Comparison of ENCODE assay signal across 1 cellular context in the genomic region with DNA sequence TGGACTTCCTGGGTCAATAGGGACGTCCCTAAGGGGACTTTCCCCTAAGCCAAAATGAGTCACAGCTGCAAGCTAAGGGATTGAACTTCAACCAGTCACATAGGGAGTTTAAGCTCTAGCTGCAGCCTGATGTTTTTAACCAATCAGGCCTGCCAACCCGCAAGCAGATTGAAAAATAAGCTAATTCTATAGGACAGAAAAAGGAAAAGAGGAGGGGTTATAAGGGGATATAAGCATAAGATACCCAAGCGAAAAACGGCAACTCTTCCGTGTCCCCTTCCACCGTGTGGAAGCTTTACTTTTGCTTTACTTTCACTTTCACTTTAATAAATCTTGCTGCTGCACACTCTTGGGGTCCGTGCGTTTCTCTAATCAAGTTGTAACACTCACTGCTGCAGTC.
TF ChIP-seq lines count a peak whose summit lies in the region.

No MANE protein-coding gene starts in this region.

TF ChIP-seq in HepG2, 621 proteins besides CTCF, POLR2A, EP300 and RAD21:
- TF ChIP-seq, protein P1, sequence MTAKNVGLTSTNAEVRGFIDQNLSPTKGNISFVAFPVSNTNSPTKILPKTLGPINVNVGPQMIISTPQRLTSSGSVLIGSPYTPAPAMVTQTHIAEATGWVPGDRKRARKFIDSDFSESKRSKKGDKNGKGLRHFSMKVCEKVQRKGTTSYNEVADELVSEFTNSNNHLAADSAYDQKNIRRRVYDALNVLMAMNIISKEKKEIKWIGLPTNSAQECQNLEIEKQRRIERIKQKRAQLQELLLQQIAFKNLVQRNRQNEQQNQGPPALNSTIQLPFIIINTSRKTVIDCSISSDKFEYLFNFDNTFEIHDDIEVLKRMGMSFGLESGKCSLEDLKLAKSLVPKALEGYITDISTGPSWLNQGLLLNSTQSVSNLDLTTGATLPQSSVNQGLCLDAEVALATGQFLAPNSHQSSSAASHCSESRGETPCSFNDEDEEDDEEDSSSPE (CRISPR knock-in tag; IDR thresholded peaks at IDR 0.05) = no peak
- TF ChIP-seq POGZ (CRISPR knock-in tag; IDR thresholded peaks at IDR 0.05) (peak; percentile 35; the same call in 1 of the 2 replicates), DRAP1 (CRISPR knock-in tag; IDR thresholded peaks at IDR 0.05) (peak; percentile 56), RXRB (CRISPR knock-in tag; IDR thresholded peaks at IDR 0.05; ENCODE audit: borderline replicate concordance) (0 out of 2 replicates have a peak, but pooled peaks have one; percentile 16), KMT2B (CRISPR knock-in tag; IDR thresholded peaks at IDR 0.05) (peak; percentile 46; the same call in 1 of the 2 replicates), HOMEZ (CRISPR knock-in tag; IDR thresholded peaks at IDR 0.05; ENCODE audit: low read depth) (peak; percentile 78; the same call in 1 of the 2 replicates), KMT2A (CRISPR knock-in tag; IDR thresholded peaks at IDR 0.05) (0 out of 2 replicates have a peak, but pooled peaks have one; percentile 28), FOSL2 (CRISPR knock-in tag; IDR thresholded peaks at IDR 0.05) (peak; percentile 83), THAP11 (CRISPR knock-in tag; IDR thresholded peaks at IDR 0.05) (0 out of 2 replicates have a peak, but pooled peaks have one; percentile 39), REST (IDR thresholded peaks at IDR 0.05; ENCODE audit: borderline replicate concordance in 1 of 2, low read depth in 1 of 2, low read length in 2 of 2) (no peak), CREM (IDR thresholded peaks at IDR 0.05) (0 out of 2 replicates have a peak, but pooled peaks have one; percentile 12), CREM (CRISPR knock-in tag; IDR thresholded peaks at IDR 0.05) (no peak), ZNF562 (CRISPR knock-in tag; IDR thresholded peaks at IDR 0.05; ENCODE audit: borderline replicate concordance) (no peak), HNF4A (CRISPR knock-in tag; IDR thresholded peaks at IDR 0.05) (peak; percentile 20; the same call in 1 of the 2 replicates), KLF16 (CRISPR knock-in tag; IDR thresholded peaks at IDR 0.05) (peak in 1 of 2 experiments; percentile 29; a peak in 1 of 4 replicates), FOXK1 (CRISPR knock-in tag; IDR thresholded peaks at IDR 0.05; ENCODE audit: borderline replicate concordance, low read depth) (0 out of 2 replicates have a peak, but pooled peaks have one; percentile 33), KAT8 (CRISPR knock-in tag; IDR thresholded peaks at IDR 0.05) (peak; percentile 58; the same call in 1 of the 2 replicates), TBX2 (CRISPR knock-in tag; IDR thresholded peaks at IDR 0.05; ENCODE audit: borderline replicate concordance) (no peak), NFYC (CRISPR knock-in tag; IDR thresholded peaks at IDR 0.05) (peak; percentile 74), NR2C2 (CRISPR knock-in tag; IDR thresholded peaks at IDR 0.05; ENCODE audit: borderline replicate concordance) (no peak), GATAD2A (CRISPR knock-in tag; IDR thresholded peaks at IDR 0.05) (peak; percentile 27; the same call in 1 of the 2 replicates), SRSF1 (optimal IDR thresholded peaks at IDR 0.05; ENCODE audit: low read depth, low read length) (no peak), TP53 (CRISPR knock-in tag; conservative IDR thresholded peaks at IDR 0.05) (no peak), IRF2 (CRISPR knock-in tag; IDR thresholded peaks at IDR 0.05) (peak; percentile 100), NFYB (CRISPR knock-in tag; IDR thresholded peaks at IDR 0.05) (peak; percentile 66), ZMYM4 (CRISPR knock-in tag; IDR thresholded peaks at IDR 0.05) (peak; percentile 17; the same call in 1 of the 2 replicates), ASH2L (IDR thresholded peaks at IDR 0.05; ENCODE audit: insufficient read length, low read depth, low read length) (peak; percentile 57), ELF3 (CRISPR knock-in tag; IDR thresholded peaks at IDR 0.05) (peak; percentile 36; the same call in 1 of the 2 replicates)
- TF ChIP-seq, protein P2, sequence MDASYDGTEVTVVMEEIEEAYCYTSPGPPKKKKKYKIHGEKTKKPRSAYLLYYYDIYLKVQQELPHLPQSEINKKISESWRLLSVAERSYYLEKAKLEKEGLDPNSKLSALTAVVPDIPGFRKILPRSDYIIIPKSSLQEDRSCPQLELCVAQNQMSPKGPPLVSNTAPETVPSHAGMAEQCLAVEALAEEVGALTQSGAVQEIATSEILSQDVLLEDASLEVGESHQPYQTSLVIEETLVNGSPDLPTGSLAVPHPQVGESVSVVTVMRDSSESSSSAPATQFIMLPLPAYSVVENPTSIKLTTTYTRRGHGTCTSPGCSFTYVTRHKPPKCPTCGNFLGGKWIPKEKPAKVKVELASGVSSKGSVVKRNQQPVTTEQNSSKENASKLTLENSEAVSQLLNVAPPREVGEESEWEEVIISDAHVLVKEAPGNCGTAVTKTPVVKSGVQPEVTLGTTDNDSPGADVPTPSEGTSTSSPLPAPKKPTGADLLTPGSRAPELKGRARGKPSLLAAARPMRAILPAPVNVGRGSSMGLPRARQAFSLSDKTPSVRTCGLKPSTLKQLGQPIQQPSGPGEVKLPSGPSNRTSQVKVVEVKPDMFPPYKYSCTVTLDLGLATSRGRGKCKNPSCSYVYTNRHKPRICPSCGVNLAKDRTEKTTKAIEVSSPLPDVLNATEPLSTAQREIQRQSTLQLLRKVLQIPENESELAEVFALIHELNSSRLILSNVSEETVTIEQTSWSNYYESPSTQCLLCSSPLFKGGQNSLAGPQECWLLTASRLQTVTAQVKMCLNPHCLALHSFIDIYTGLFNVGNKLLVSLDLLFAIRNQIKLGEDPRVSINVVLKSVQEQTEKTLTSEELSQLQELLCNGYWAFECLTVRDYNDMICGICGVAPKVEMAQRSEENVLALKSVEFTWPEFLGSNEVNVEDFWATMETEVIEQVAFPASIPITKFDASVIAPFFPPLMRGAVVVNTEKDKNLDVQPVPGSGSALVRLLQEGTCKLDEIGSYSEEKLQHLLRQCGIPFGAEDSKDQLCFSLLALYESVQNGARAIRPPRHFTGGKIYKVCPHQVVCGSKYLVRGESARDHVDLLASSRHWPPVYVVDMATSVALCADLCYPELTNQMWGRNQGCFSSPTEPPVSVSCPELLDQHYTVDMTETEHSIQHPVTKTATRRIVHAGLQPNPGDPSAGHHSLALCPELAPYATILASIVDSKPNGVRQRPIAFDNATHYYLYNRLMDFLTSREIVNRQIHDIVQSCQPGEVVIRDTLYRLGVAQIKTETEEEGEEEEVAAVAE (CRISPR knock-in tag; IDR thresholded peaks at IDR 0.05; ENCODE audit: borderline replicate concordance) = 0 out of 2 replicates have a peak, but pooled peaks have one; percentile 60
- TF ChIP-seq, protein P3, sequence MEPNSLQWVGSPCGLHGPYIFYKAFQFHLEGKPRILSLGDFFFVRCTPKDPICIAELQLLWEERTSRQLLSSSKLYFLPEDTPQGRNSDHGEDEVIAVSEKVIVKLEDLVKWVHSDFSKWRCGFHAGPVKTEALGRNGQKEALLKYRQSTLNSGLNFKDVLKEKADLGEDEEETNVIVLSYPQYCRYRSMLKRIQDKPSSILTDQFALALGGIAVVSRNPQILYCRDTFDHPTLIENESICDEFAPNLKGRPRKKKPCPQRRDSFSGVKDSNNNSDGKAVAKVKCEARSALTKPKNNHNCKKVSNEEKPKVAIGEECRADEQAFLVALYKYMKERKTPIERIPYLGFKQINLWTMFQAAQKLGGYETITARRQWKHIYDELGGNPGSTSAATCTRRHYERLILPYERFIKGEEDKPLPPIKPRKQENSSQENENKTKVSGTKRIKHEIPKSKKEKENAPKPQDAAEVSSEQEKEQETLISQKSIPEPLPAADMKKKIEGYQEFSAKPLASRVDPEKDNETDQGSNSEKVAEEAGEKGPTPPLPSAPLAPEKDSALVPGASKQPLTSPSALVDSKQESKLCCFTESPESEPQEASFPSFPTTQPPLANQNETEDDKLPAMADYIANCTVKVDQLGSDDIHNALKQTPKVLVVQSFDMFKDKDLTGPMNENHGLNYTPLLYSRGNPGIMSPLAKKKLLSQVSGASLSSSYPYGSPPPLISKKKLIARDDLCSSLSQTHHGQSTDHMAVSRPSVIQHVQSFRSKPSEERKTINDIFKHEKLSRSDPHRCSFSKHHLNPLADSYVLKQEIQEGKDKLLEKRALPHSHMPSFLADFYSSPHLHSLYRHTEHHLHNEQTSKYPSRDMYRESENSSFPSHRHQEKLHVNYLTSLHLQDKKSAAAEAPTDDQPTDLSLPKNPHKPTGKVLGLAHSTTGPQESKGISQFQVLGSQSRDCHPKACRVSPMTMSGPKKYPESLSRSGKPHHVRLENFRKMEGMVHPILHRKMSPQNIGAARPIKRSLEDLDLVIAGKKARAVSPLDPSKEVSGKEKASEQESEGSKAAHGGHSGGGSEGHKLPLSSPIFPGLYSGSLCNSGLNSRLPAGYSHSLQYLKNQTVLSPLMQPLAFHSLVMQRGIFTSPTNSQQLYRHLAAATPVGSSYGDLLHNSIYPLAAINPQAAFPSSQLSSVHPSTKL (CRISPR knock-in tag; IDR thresholded peaks at IDR 0.05) = peak; percentile 16; the same call in 1 of the 2 replicates
- TF ChIP-seq, protein P4, sequence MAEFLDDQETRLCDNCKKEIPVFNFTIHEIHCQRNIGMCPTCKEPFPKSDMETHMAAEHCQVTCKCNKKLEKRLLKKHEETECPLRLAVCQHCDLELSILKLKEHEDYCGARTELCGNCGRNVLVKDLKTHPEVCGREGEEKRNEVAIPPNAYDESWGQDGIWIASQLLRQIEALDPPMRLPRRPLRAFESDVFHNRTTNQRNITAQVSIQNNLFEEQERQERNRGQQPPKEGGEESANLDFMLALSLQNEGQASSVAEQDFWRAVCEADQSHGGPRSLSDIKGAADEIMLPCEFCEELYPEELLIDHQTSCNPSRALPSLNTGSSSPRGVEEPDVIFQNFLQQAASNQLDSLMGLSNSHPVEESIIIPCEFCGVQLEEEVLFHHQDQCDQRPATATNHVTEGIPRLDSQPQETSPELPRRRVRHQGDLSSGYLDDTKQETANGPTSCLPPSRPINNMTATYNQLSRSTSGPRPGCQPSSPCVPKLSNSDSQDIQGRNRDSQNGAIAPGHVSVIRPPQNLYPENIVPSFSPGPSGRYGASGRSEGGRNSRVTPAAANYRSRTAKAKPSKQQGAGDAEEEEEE (CRISPR knock-in tag; IDR thresholded peaks at IDR 0.05; ENCODE audit: borderline replicate concordance) = no peak
- TF ChIP-seq, protein P5, sequence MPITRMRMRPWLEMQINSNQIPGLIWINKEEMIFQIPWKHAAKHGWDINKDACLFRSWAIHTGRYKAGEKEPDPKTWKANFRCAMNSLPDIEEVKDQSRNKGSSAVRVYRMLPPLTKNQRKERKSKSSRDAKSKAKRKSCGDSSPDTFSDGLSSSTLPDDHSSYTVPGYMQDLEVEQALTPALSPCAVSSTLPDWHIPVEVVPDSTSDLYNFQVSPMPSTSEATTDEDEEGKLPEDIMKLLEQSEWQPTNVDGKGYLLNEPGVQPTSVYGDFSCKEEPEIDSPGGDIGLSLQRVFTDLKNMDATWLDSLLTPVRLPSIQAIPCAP (CRISPR knock-in tag; IDR thresholded peaks at IDR 0.05; ENCODE audit: low read depth) = peak; percentile 97
